In genomic region chr9:133704711-133705181, GRCh38 we compare ENCODE assay signal across 23 cellular contexts. TPM values are rescaled to one million over a fixed set of nuclear protein-coding genes. Genes with fewer than 3 reads are reported as not detected.
DNase-seq lines count a peak whose midpoint lies in the region; ATAC-seq and TF ChIP-seq lines count a peak whose summit lies in the region.
"Had no signal": no experiment of that assay in that cellular context is flagged by ENCODE, and none has a peak within 500 bp of the region (broad histone marks: within the 10 kb centered on the region; RNA-seq: fewer than 3 reads in every experiment).

No MANE protein-coding gene starts in this region.

- no peaks in the 10 kb centered on the region for H3K36me3 Mint-ChIP-seq in natural killer cell treated with Interleukin-12 subunit alpha and Interleukin-12 subunit beta and Interleukin-15 and Interleukin-18, amount 100 ng/mL, for 72 hours
- no peaks in the 10 kb centered on the region for H3K36me3 Mint-ChIP-seq in natural killer cell
- H3K36me3 Mint-ChIP-seq in naive thymus-derived CD4-positive, alpha-beta T cell, result peaks cover 0 to 3% (median 0%) of the 10 kb centered on the region in 5 donors
- H3K36me3 Mint-ChIP-seq: CD8-positive, alpha-beta memory T cell had no signal

- H3K9me3 ChIP-seq in naive thymus-derived CD4-positive, alpha-beta T cell (ENCODE audit: control insufficient read depth in 2 of 3, low read length in 3 of 3), result no peaks in the 10 kb centered on the region
- no peaks in the 10 kb centered on the region for H3K9me3 ChIP-seq in aorta (ENCODE audit: control insufficient read depth, low read length)
- H3K9me3 ChIP-seq: esophagus squamous epithelium, SJCRH30, thyroid gland had no signal

- no peak overlapping the region for H3K4me3 ChIP-seq in naive thymus-derived CD4-positive, alpha-beta T cell (ENCODE audit: low read length)
- H3K4me3 ChIP-seq in aorta (ENCODE audit: low read length in 2 of 2), result no peak overlapping the region
- H3K4me3 ChIP-seq: esophagus squamous epithelium, SJCRH30, thyroid gland had no signal

- intact Hi-C loops in natural killer cell (cut with micrococcal nuclease), result no loop called here
- intact Hi-C loops in naive thymus-derived CD4-positive, alpha-beta T cell (cut with micrococcal nuclease), result loop anchor here (5.0 to 10.0 kb wide), 3 partner anchors 47 to 560 kb away; partner anchors contain the start of gene REXO4 (in 1 of the 2)
- intact Hi-C loops in aorta (cut with DNase I), result no loop called here

- DNase-seq in DMS 273 (lab: John Stamatoyannopoulos, UW; ENCODE audit: unreplicated experiment), result peak; percentile 36
- no peak for DNase-seq in DMS 273 treated with DMSO at 0.1 percent for 48 hours (lab: John Stamatoyannopoulos, UW)
- DNase-seq in natural killer cell treated with Interleukin-12 subunit alpha and Interleukin-12 subunit beta and Interleukin-15 and Interleukin-18, amount 100 ng/mL, for 72 hours (ENCODE audit: low spot score), result peak; percentile 52
- no peak for DNase-seq in natural killer cell
- no peak for DNase-seq in naive thymus-derived CD4-positive, alpha-beta T cell
- DNase-seq in aorta, result peak; percentile 22 to 67
- no peak for DNase-seq in NCI-H187 treated with DMSO at 0.1 percent for 48 hours (lab: John Stamatoyannopoulos, UW)
- no peak for DNase-seq in nucleus accumbens (lab: John Stamatoyannopoulos, UW)
- DNase-seq: activated CD4-positive, alpha-beta memory T cell treated with anti-CD3 and anti-CD28 coated beads, Interleukin-2, amount 10 ng/mL, durations not matched to agents 7 days and 5 days; activated effector memory CD4-positive, alpha-beta T cell treated with anti-CD3 and anti-CD28 coated beads, Interleukin-2, amount 50 U/mL, for 16 hours; CD8-positive, alpha-beta memory T cell; DMS153; esophagus squamous epithelium; foreskin melanocyte; GOT3; hypothalamus; NCI-H146; stimulated activated naive CD8-positive, alpha-beta T cell treated with anti-CD3 and anti-CD28 coated beads, Interleukin-15, amount 100 ng/mL, for 72 hours; T1000; thyroid gland had no signal

- H3K4me3 Mint-ChIP-seq in natural killer cell treated with Interleukin-12 subunit alpha and Interleukin-12 subunit beta and Interleukin-15 and Interleukin-18, amount 100 ng/mL, for 72 hours, result no peak overlapping the region
- H3K4me3 Mint-ChIP-seq in natural killer cell, result no peak overlapping the region
- peak overlapping the region in 3 of 10 donors; percentile 6 to 91 (median 42) for H3K4me3 Mint-ChIP-seq in naive thymus-derived CD4-positive, alpha-beta T cell
- H3K4me3 Mint-ChIP-seq: activated CD4-positive, alpha-beta memory T cell treated with anti-CD3 and anti-CD28 coated beads, Interleukin-2, amount 10 ng/mL, durations not matched to agents 7 days and 5 days; CD8-positive, alpha-beta memory T cell; neural crest cell; stimulated activated naive CD8-positive, alpha-beta T cell treated with anti-CD3 and anti-CD28 coated beads, Interleukin-15, amount 100 ng/mL, for 72 hours had no signal

- H3K27me3 Mint-ChIP-seq in natural killer cell treated with Interleukin-12 subunit alpha and Interleukin-12 subunit beta and Interleukin-15 and Interleukin-18, amount 100 ng/mL, for 72 hours, result peaks cover 0 to 5% of the 10 kb centered on the region in 2 donors
- no peaks in the 10 kb centered on the region for H3K27me3 Mint-ChIP-seq in natural killer cell (ENCODE audit: low read depth in 2 of 2)
- peaks cover 0 to 13% (median 0%) of the 10 kb centered on the region in 5 donors for H3K27me3 Mint-ChIP-seq in naive thymus-derived CD4-positive, alpha-beta T cell
- H3K27me3 Mint-ChIP-seq: CD8-positive, alpha-beta memory T cell; stimulated activated naive CD8-positive, alpha-beta T cell treated with anti-CD3 and anti-CD28 coated beads, Interleukin-15, amount 100 ng/mL, for 72 hours had no signal

- H3K27me3 ChIP-seq in naive thymus-derived CD4-positive, alpha-beta T cell (ENCODE audit: control insufficient read depth in 2 of 2, insufficient read depth in 2 of 2, low read length in 2 of 2), result no peaks in the 10 kb centered on the region
- no peaks in the 10 kb centered on the region for H3K27me3 ChIP-seq in aorta (ENCODE audit: control insufficient read depth in 1 of 2, insufficient read depth in 2 of 2, low read length in 1 of 2)
- H3K27me3 ChIP-seq: SJCRH30, thyroid gland had no signal

- no peak overlapping the region for H3K27ac Mint-ChIP-seq in natural killer cell treated with Interleukin-12 subunit alpha and Interleukin-12 subunit beta and Interleukin-15 and Interleukin-18, amount 100 ng/mL, for 72 hours
- H3K27ac Mint-ChIP-seq in natural killer cell, result no peak overlapping the region
- peak overlapping the region in 5 of 9 donors; percentile 51 to 100 (median 98) for H3K27ac Mint-ChIP-seq in naive thymus-derived CD4-positive, alpha-beta T cell
- H3K27ac Mint-ChIP-seq: activated CD4-positive, alpha-beta memory T cell treated with anti-CD3 and anti-CD28 coated beads, Interleukin-2, amount 10 ng/mL, durations not matched to agents 7 days and 5 days; stimulated activated naive CD8-positive, alpha-beta T cell treated with anti-CD3 and anti-CD28 coated beads, Interleukin-15, amount 100 ng/mL, for 72 hours had no signal

- 91 to 92% methylated on average over 23 of the region's 23 CpGs for WGBS in aorta, 2 donors

- no peak overlapping the region for H3K27ac ChIP-seq in naive thymus-derived CD4-positive, alpha-beta T cell (ENCODE audit: low read depth, low read length)
- H3K27ac ChIP-seq in aorta (ENCODE audit: low read depth in 1 of 2, low read length in 2 of 2), result no peak overlapping the region
- H3K27ac ChIP-seq: 22Rv1, esophagus squamous epithelium, SJCRH30, thyroid gland had no signal

- ATAC-seq in natural killer cell treated with Interleukin-12 subunit alpha and Interleukin-12 subunit beta and Interleukin-15 and Interleukin-18, amount 100 ng/mL, for 72 hours, result no peak
- ATAC-seq in natural killer cell (no peak), aorta (ENCODE audit: low FRiP score) (no peak)
- ATAC-seq in naive thymus-derived CD4-positive, alpha-beta T cell, result no peak
- ATAC-seq: stimulated activated naive CD8-positive, alpha-beta T cell treated with anti-CD3 and anti-CD28 coated beads, Interleukin-15, amount 100 ng/mL, for 72 hours had no signal

- H3K4me1 ChIP-seq in naive thymus-derived CD4-positive, alpha-beta T cell (ENCODE audit: control insufficient read depth in 2 of 2, insufficient read depth in 2 of 2, low read length in 2 of 2), result peaks cover 33 to 66% of the 10 kb centered on the region in 2 donors
- H3K4me1 ChIP-seq in aorta (ENCODE audit: control insufficient read depth in 1 of 2, insufficient read depth in 2 of 2, low read length in 2 of 2), result no peaks in the 10 kb centered on the region

- H3K36me3 ChIP-seq in naive thymus-derived CD4-positive, alpha-beta T cell (ENCODE audit: control insufficient read depth in 2 of 3, insufficient read depth in 3 of 3, low read length in 3 of 3), result no peaks in the 10 kb centered on the region
- H3K36me3 ChIP-seq in aorta (ENCODE audit: control insufficient read depth in 1 of 2, insufficient read depth in 2 of 2, low read length in 1 of 2), result no peaks in the 10 kb centered on the region
- H3K36me3 ChIP-seq: esophagus squamous epithelium, SJCRH30, thyroid gland had no signal

- POLR2A ChIA-PET in naive thymus-derived CD4-positive, alpha-beta T cell (lab: Charles Lee), result interaction anchor here (16.7 kb wide), 1 partner anchor 21 kb away, joined by 448 read pairs; no protein-coding TSS in a partner anchor

- no peaks in the 10 kb centered on the region for H3K9me3 Mint-ChIP-seq in natural killer cell treated with Interleukin-12 subunit alpha and Interleukin-12 subunit beta and Interleukin-15 and Interleukin-18, amount 100 ng/mL, for 72 hours
- H3K9me3 Mint-ChIP-seq in natural killer cell, result no peaks in the 10 kb centered on the region
- H3K9me3 Mint-ChIP-seq in naive thymus-derived CD4-positive, alpha-beta T cell, result peaks cover 0 to 2% (median 0%) of the 10 kb centered on the region in 11 donors
- H3K9me3 Mint-ChIP-seq: activated CD4-positive, alpha-beta memory T cell treated with anti-CD3 and anti-CD28 coated beads, Interleukin-2, amount 10 ng/mL, durations not matched to agents 7 days and 5 days; CD8-positive, alpha-beta memory T cell; neural crest cell had no signal

- CTCF ChIA-PET in naive thymus-derived CD4-positive, alpha-beta T cell (lab: Charles Lee), result no interaction called here

- peaks cover 0 to 3% of the 10 kb centered on the region in 2 donors for H3K4me1 Mint-ChIP-seq in natural killer cell treated with Interleukin-12 subunit alpha and Interleukin-12 subunit beta and Interleukin-15 and Interleukin-18, amount 100 ng/mL, for 72 hours (ENCODE audit: low read depth in 2 of 2)
- H3K4me1 Mint-ChIP-seq in natural killer cell, result peaks cover 0 to 5% of the 10 kb centered on the region in 2 donors
- H3K4me1 Mint-ChIP-seq in naive thymus-derived CD4-positive, alpha-beta T cell, result peaks cover 27 to 74% (median 55%) of the 10 kb centered on the region in 7 donors
- H3K4me1 Mint-ChIP-seq: neural crest cell had no signal

- TF ChIP-seq CTCF in natural killer cell (IDR thresholded peaks at IDR 0.05), result no peak

RNA-seq across cellular contexts. Expression of gene SARDH, which starts 33.4 kb away (rescaled TPM):
- under 1 TPM; 0.36 to 0.38 TPM for total RNA-seq in natural killer cell treated with Interleukin-12 subunit alpha and Interleukin-12 subunit beta and Interleukin-15 and Interleukin-18, amount 100 ng/mL, for 72 hours
- total RNA-seq in natural killer cell (1 to 10 TPM; 2.2 to 6.8 (median 4.1) TPM), aorta (1 to 10 TPM in 1 of 2 donors, under 1 TPM in 1; 0.84 to 3.0 TPM)
- 10 to 100 TPM in 3 of 5 experiments, 1 to 10 TPM in 1, under 1 TPM in 1; 0.73 to 27.2 (median 16.5) TPM for total RNA-seq in naive thymus-derived CD4-positive, alpha-beta T cell
- 10 to 100 TPM; 10.2 to 11.0 TPM for polyA plus RNA-seq in naive thymus-derived CD4-positive, alpha-beta T cell
- polyA plus RNA-seq in aorta, result 1 to 10 TPM in 1 of 2 donors, not detected in 1; 2.0 TPM

Comparison
In these comparisons a context has a peak if more than half of its experiments do, and no peak if none do; other contexts are left out.
1. DNase-seq: peak in DMS 273 (single experiment), natural killer cell treated with Interleukin-12 subunit alpha and Interleukin-12 subunit beta and Interleukin-15 and Interleukin-18, amount 100 ng/mL, for 72 hours (single experiment) and aorta (2 of 2); none in DMS 273 treated with DMSO at 0.1 percent for 48 hours (single experiment), natural killer cell (single experiment), naive thymus-derived CD4-positive, alpha-beta T cell (0 of 9), NCI-H187 treated with DMSO at 0.1 percent for 48 hours (single experiment) and nucleus accumbens (0 of 56).
2. H3K27ac Mint-ChIP-seq: peak in naive thymus-derived CD4-positive, alpha-beta T cell (5 of 9); none in natural killer cell treated with Interleukin-12 subunit alpha and Interleukin-12 subunit beta and Interleukin-15 and Interleukin-18, amount 100 ng/mL, for 72 hours (0 of 2) and natural killer cell (0 of 2).
3. intact Hi-C loops: an anchor here in naive thymus-derived CD4-positive, alpha-beta T cell (5.0 to 10.0 kb wide); none called in natural killer cell and aorta.